24 cellular contexts compared by ENCODE assay signal in the genomic region with DNA sequence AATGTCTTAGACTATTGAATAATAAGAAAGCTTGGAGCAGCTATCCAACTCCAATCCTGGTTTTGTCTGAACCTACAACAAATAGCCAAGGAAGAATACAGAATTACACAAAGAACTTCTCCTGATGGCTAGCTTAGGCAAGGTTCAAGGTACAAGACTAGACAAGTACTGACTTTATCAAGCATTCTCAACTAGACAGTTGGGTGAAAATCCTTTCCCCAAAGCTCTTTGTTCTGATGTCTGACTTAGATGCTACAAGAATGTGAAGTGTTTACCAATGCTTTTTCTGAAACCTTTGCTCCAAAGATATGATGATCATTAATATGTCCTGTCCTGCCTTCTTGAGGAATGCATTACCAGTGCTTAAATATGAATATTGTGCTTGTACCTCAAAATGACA.
DNase-seq lines count a peak whose midpoint lies in the region; FAIRE-seq and TF ChIP-seq lines count a peak whose summit lies in the region.
"Had no signal": no experiment of that assay in that cellular context is flagged by ENCODE, and none has a peak within 500 bp of the region (broad histone marks: within the 10 kb centered on the region; RNA-seq: fewer than 3 reads in every experiment).

No MANE protein-coding gene starts in this region.

- in situ Hi-C loops in mammary epithelial cell (cut with MboI; ENCODE audit: low sequenced_read_pairs in 2 of 2), result no loop called here

- no peak overlapping the region for H2AK5ac ChIP-seq in trophoblast cell (ENCODE audit: low read length)

- CTCF ChIA-PET in mammary epithelial cell (lab: Charles Lee; ENCODE audit: low non-redundant PET) (interaction anchor here (0.5 kb wide), 1 partner anchor 559 kb away, joined by 3 read pairs; no protein-coding TSS in a partner anchor), MCF 10A (lab: Yijun Ruan, JAX) (interaction anchor here (0.8 kb wide), 1 partner anchor 28 kb away, joined by 3 read pairs; no protein-coding TSS in a partner anchor)

- H3K4me3 ChIP-seq in mammary epithelial cell (replicated peaks in 1 of 3; ENCODE audit: insufficient read depth in 1 of 3, low read depth in 2 of 3, low read length in 3 of 3) (no peak overlapping the region), esophagus muscularis mucosa (no peak overlapping the region), keratinocyte (ENCODE audit: control insufficient read depth in 2 of 3, extremely low read depth in 1 of 3, insufficient read depth in 2 of 3, low read depth in 1 of 3, low read length in 3 of 3) (no peak overlapping the region), trophoblast cell (ENCODE audit: low read depth, low read length) (no peak overlapping the region), left ventricle myocardium inferior (no peak overlapping the region)
- H3K4me3 ChIP-seq: A549; BLaER1 treated with 17β-estradiol and CSF1 and Interleukin-3, amounts not matched to agents 10 nM and 100 nM had no signal

- peak; percentile 41 for DNase-seq in mammary epithelial cell
- DNase-seq in MCF 10A (ENCODE audit: unreplicated experiment), result no peak
- DNase-seq in epithelial cell of prostate (ENCODE audit: low read depth, low spot score), result peak; percentile 2
- peak; percentile 14 for DNase-seq in esophagus muscularis mucosa (ENCODE audit: extremely low spot score)
- no peak for DNase-seq in keratinocyte (ENCODE audit: low read depth, low spot score)
- DNase-seq in midbrain (lab: John Stamatoyannopoulos, UW), result no peak
- no peak for DNase-seq in trophoblast cell
- no peak for DNase-seq in left ventricle myocardium inferior
- DNase-seq: AML-193; Caco-2; Calu3; CD4-positive, alpha-beta T cell; CD8-positive, alpha-beta T cell; DMS79 treated with DMSO at 0.1 percent for 48 hours; GF-D8 had no signal

- no peak overlapping the region for H2BK12ac ChIP-seq in trophoblast cell (ENCODE audit: low read length)

- no peak for TF ChIP-seq CTCF in mammary epithelial cell (conservative IDR thresholded peaks at IDR 0.05 in 1 of 2, IDR thresholded peaks at IDR 0.05 in 1 of 2; ENCODE audit: extremely low read depth in 1 of 2, insufficient read depth in 1 of 2, low read depth in 1 of 2, low read length in 2 of 2)
- TF ChIP-seq CTCF in MCF 10A (IDR thresholded peaks at IDR 0.05; ENCODE audit: unreplicated experiment), result no peak
- no peak for TF ChIP-seq CTCF in esophagus muscularis mucosa (IDR thresholded peaks at IDR 0.05)
- TF ChIP-seq CTCF in keratinocyte (optimal IDR thresholded peaks at IDR 0.05 in 1 of 3, IDR thresholded peaks at IDR 0.05 in 1 of 3, conservative IDR thresholded peaks at IDR 0.05 in 1 of 3; ENCODE audit: extremely low read depth in 1 of 3, insufficient read depth in 2 of 3, low read length in 3 of 3), result no peak
- no peak for TF ChIP-seq CTCF in left ventricle myocardium inferior (IDR thresholded peaks at IDR 0.05; ENCODE audit: borderline replicate concordance)

- no peaks in the 10 kb centered on the region for H3K79me1 ChIP-seq in trophoblast cell (ENCODE audit: low read length)

- no peak overlapping the region for H2BK120ac ChIP-seq in trophoblast cell (ENCODE audit: insufficient read depth, low read length, poor library complexity)

- H3K79me2 ChIP-seq in mammary epithelial cell (ENCODE audit: insufficient read depth, low read length), result no peaks in the 10 kb centered on the region
- no peaks in the 10 kb centered on the region for H3K79me2 ChIP-seq in keratinocyte (ENCODE audit: control insufficient read depth, insufficient read depth, low read length)
- H3K79me2 ChIP-seq in trophoblast cell (ENCODE audit: control insufficient read depth, insufficient read depth, low read length, poor library complexity), result no peaks in the 10 kb centered on the region

- no peak overlapping the region for H3K27ac Mint-ChIP-seq in MCF 10A (ENCODE audit: low read depth, unreplicated experiment)
- H3K27ac Mint-ChIP-seq: B cell; CD4-positive, alpha-beta T cell; CD8-positive, alpha-beta T cell had no signal

- no peaks in the 10 kb centered on the region for H3K4me1 Mint-ChIP-seq in MCF 10A (ENCODE audit: insufficient read depth, unreplicated experiment)
- H3K4me1 Mint-ChIP-seq: B cell had no signal

- no peaks in the 10 kb centered on the region for H3K36me3 Mint-ChIP-seq in MCF 10A (ENCODE audit: insufficient read depth, unreplicated experiment)
- H3K36me3 Mint-ChIP-seq: CD8-positive, alpha-beta T cell had no signal

- H3K4me1 ChIP-seq in mammary epithelial cell (ENCODE audit: insufficient read depth, low read length), result no peaks in the 10 kb centered on the region
- H3K4me1 ChIP-seq in esophagus muscularis mucosa, result no peaks in the 10 kb centered on the region
- H3K4me1 ChIP-seq in keratinocyte (ENCODE audit: control insufficient read depth, extremely low read depth, insufficient read depth, low read length), result no peaks in the 10 kb centered on the region
- H3K4me1 ChIP-seq in trophoblast cell (ENCODE audit: control insufficient read depth in 1 of 2, insufficient read depth in 2 of 2, low read length in 2 of 2), result no peaks in the 10 kb centered on the region
- no peaks in the 10 kb centered on the region for H3K4me1 ChIP-seq in left ventricle myocardium inferior
- H3K4me1 ChIP-seq: A549; BLaER1 treated with 17β-estradiol and CSF1 and Interleukin-3, amounts not matched to agents 10 nM and 100 nM; Caco-2 had no signal

- H2AFZ ChIP-seq in mammary epithelial cell (ENCODE audit: low read depth, low read length) (no peak overlapping the region), keratinocyte (ENCODE audit: control insufficient read depth, low read length) (no peak overlapping the region), trophoblast cell (ENCODE audit: insufficient read depth, low read length, poor library complexity) (no peak overlapping the region)

- H3K4me3 Mint-ChIP-seq in MCF 10A (ENCODE audit: unreplicated experiment), result no peak overlapping the region
- H3K4me3 Mint-ChIP-seq: B cell; CD4-positive, alpha-beta T cell; CD8-positive, alpha-beta T cell had no signal

- H3K9ac ChIP-seq in mammary epithelial cell (ENCODE audit: insufficient read depth, low read length), result no peak overlapping the region
- no peak overlapping the region for H3K9ac ChIP-seq in keratinocyte (ENCODE audit: control insufficient read depth, extremely low read depth, insufficient read depth, low read length)
- no peak overlapping the region for H3K9ac ChIP-seq in trophoblast cell (ENCODE audit: low read length)
- H3K9ac ChIP-seq: BLaER1 treated with 17β-estradiol and CSF1 and Interleukin-3, amounts not matched to agents 10 nM and 100 nM had no signal

- POLR2A ChIA-PET in MCF 10A (lab: Yijun Ruan, JAX), result interaction anchor here (0.6 to 1.1 kb wide), 3 partner anchors 8 to 368 kb away, joined by 3 to 4 read pairs (median 3); no protein-coding TSS in a partner anchor

- H3K36me3 ChIP-seq in mammary epithelial cell (ENCODE audit: insufficient read depth, low read length), result no peaks in the 10 kb centered on the region
- H3K36me3 ChIP-seq in esophagus muscularis mucosa, result no peaks in the 10 kb centered on the region
- no peaks in the 10 kb centered on the region for H3K36me3 ChIP-seq in keratinocyte (ENCODE audit: control insufficient read depth in 2 of 2, extremely low read depth in 1 of 2, insufficient read depth in 2 of 2, low read length in 2 of 2)
- no peaks in the 10 kb centered on the region for H3K36me3 ChIP-seq in trophoblast cell (ENCODE audit: control insufficient read depth in 1 of 2, insufficient read depth in 2 of 2, low read length in 2 of 2)
- no peaks in the 10 kb centered on the region for H3K36me3 ChIP-seq in left ventricle myocardium inferior
- H3K36me3 ChIP-seq: BLaER1 treated with 17β-estradiol and CSF1 and Interleukin-3, amounts not matched to agents 10 nM and 100 nM had no signal

- H3K23ac ChIP-seq in trophoblast cell (ENCODE audit: low read length), result no peak overlapping the region

- intact Hi-C loops in mammary epithelial cell (cut with micrococcal nuclease) (no loop called here), MCF 10A (cut with micrococcal nuclease) (no loop called here), esophagus muscularis mucosa (cut with DNase I) (no loop called here), left ventricle myocardium inferior (cut with micrococcal nuclease) (no loop called here)

- dilution Hi-C loops in mammary epithelial cell (cut with HindIII; ENCODE audit: low sequenced_read_pairs), result no loop called here
- dilution Hi-C loops in keratinocyte (cut with MboI; ENCODE audit: extremely low pct_ligation_motif_present, low sequenced_read_pairs), result no loop called here

- no peak overlapping the region for H2BK5ac ChIP-seq in trophoblast cell (ENCODE audit: low read depth, low read length, poor library complexity)

- no peaks in the 10 kb centered on the region for H3K27me3 Mint-ChIP-seq in MCF 10A (ENCODE audit: insufficient read depth, unreplicated experiment)

- H3K27me3 ChIP-seq in mammary epithelial cell (ENCODE audit: insufficient read depth, low read length) (peaks cover 6% of the 10 kb centered on the region), esophagus muscularis mucosa (peaks cover 0 to 6% (median 0%) of the 10 kb centered on the region in 4 donors), keratinocyte (ENCODE audit: control insufficient read depth, extremely low read depth, insufficient read depth, low read length) (peaks cover 20% of the 10 kb centered on the region), trophoblast cell (ENCODE audit: insufficient read depth, low read length) (no peaks in the 10 kb centered on the region), left ventricle myocardium inferior (ENCODE audit: low read depth) (peaks cover 77% of the 10 kb centered on the region)
- H3K27me3 ChIP-seq: BLaER1 treated with 17β-estradiol and CSF1 and Interleukin-3, amounts not matched to agents 10 nM and 100 nM had no signal

- no peak overlapping the region for H4K8ac ChIP-seq in trophoblast cell (ENCODE audit: low read depth, low read length)

- no peak overlapping the region for H3K14ac ChIP-seq in trophoblast cell (ENCODE audit: low read length)

- no peak for TF ChIP-seq POLR2A in esophagus muscularis mucosa (IDR thresholded peaks at IDR 0.05; ENCODE audit: low read depth)

- H3K9me3 Mint-ChIP-seq in MCF 10A (ENCODE audit: unreplicated experiment), result no peaks in the 10 kb centered on the region
- H3K9me3 Mint-ChIP-seq: CD4-positive, alpha-beta T cell; CD8-positive, alpha-beta T cell had no signal

- H3K4me2 ChIP-seq in mammary epithelial cell (ENCODE audit: insufficient read depth, low read depth, low read length) (no peak overlapping the region), keratinocyte (ENCODE audit: control insufficient read depth, extremely low read depth, insufficient read depth, low read depth, low read length) (no peak overlapping the region), trophoblast cell (ENCODE audit: low read length) (no peak overlapping the region)
- H3K4me2 ChIP-seq: A549; BLaER1 treated with 17β-estradiol and CSF1 and Interleukin-3, amounts not matched to agents 10 nM and 100 nM had no signal

- BruUV-seq in mammary epithelial cell (replicated peaks; lab: Mats Ljungman, UMichigan) (no TSS peak), MCF 10A (replicated peaks; lab: Mats Ljungman, UMichigan) (no TSS peak)

- no peak overlapping the region for H4K12ac ChIP-seq in trophoblast cell (ENCODE audit: low read depth, low read length)

- H4K20me1 ChIP-seq in mammary epithelial cell (ENCODE audit: insufficient read depth, low read length) (no peaks in the 10 kb centered on the region), keratinocyte (ENCODE audit: control insufficient read depth, extremely low read depth, insufficient read depth, low read length) (no peaks in the 10 kb centered on the region)
- H4K20me1 ChIP-seq: BLaER1 treated with 17β-estradiol and CSF1 and Interleukin-3, amounts not matched to agents 10 nM and 100 nM had no signal

- no peak overlapping the region for H3K4ac ChIP-seq in trophoblast cell (ENCODE audit: low read depth, low read length)

- H3K9me3 ChIP-seq in mammary epithelial cell (replicated peaks; ENCODE audit: insufficient read depth, low read length) (no peaks in the 10 kb centered on the region), esophagus muscularis mucosa (no peaks in the 10 kb centered on the region), keratinocyte (ENCODE audit: control insufficient read depth, low read depth, low read length) (no peaks in the 10 kb centered on the region), trophoblast cell (ENCODE audit: insufficient read depth, low read depth, low read length) (no peaks in the 10 kb centered on the region), left ventricle myocardium inferior (replicated peaks) (no peaks in the 10 kb centered on the region)
- H3K9me3 ChIP-seq: A549; BLaER1 treated with 17β-estradiol and CSF1 and Interleukin-3, amounts not matched to agents 10 nM and 100 nM; Caco-2 had no signal

- H3K18ac ChIP-seq in trophoblast cell (ENCODE audit: low read length), result no peak overlapping the region

- FAIRE-seq in keratinocyte (lab: Jason Lieb, UNC), result peak; percentile 17
- FAIRE-seq: D721Med, G401.6, GM12891, GM19239 had no signal

- TF ChIP-seq EP300 in esophagus muscularis mucosa (IDR thresholded peaks at IDR 0.05), result no peak

- H3K27ac ChIP-seq in mammary epithelial cell (ENCODE audit: insufficient read depth, low read depth, low read length), result no peak overlapping the region
- H3K27ac ChIP-seq in epithelial cell of prostate, result no peak overlapping the region
- no peak overlapping the region for H3K27ac ChIP-seq in esophagus muscularis mucosa (replicated peaks in 1 of 4)
- no peak overlapping the region for H3K27ac ChIP-seq in keratinocyte (ENCODE audit: control insufficient read depth, insufficient read depth, low read length)
- no peak overlapping the region for H3K27ac ChIP-seq in trophoblast cell (ENCODE audit: low read depth, low read length)
- no peak overlapping the region for H3K27ac ChIP-seq in left ventricle myocardium inferior (replicated peaks)
- H3K27ac ChIP-seq: 22Rv1; A549; BLaER1 treated with 17β-estradiol and CSF1 and Interleukin-3, amounts not matched to agents 10 nM and 100 nM; C4-2B had no signal

- no peaks in the 10 kb centered on the region for H3K9me1 ChIP-seq in keratinocyte (ENCODE audit: control insufficient read depth, extremely low read depth, insufficient read depth, low read length)

- H4K91ac ChIP-seq in trophoblast cell (ENCODE audit: low read depth, low read length), result no peak overlapping the region

Comparison
In these comparisons a context has a peak if more than half of its experiments do, and no peak if none do; other contexts are left out.
1. DNase-seq: peak in mammary epithelial cell (single experiment), epithelial cell of prostate (single experiment) and esophagus muscularis mucosa (single experiment); none in MCF 10A (single experiment), keratinocyte (single experiment), midbrain (single experiment), trophoblast cell (0 of 2) and left ventricle myocardium inferior (single experiment).